Comparison of ENCODE assay signal across 12 cellular contexts in the genomic region with DNA sequence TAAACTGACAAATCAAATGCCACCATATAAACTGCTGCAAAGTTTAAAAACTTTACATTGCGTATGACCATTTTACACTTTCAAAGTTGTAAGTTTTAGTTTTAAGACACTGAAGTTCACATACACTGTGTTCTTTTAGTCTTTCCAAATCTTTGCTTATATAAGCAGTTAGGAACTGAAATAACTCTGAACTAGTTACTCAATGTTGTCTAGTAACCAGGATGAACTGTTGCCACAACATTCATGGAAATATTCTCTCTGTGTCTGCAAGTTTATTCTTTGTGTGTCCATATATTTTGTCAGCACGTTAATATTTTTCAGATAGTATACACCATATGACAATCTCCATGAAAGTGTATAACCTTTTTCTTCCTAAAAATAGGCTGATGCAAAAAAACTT.
DNase-seq lines count a peak whose midpoint lies in the region; ATAC-seq and TF ChIP-seq lines count a peak whose summit lies in the region.
"Had no signal": no experiment of that assay in that cellular context is flagged by ENCODE, and none has a peak within 500 bp of the region (broad histone marks: within the 10 kb centered on the region; RNA-seq: fewer than 3 reads in every experiment).

No MANE protein-coding gene starts in this region.

- DNase-seq in CD1c-positive myeloid dendritic cell (ENCODE audit: extremely low spot score) (peak; percentile 49), ascending aorta (ENCODE audit: low spot score in 2 of 2) (no peak), left ventricle myocardium superior (no peak), retinal pigment epithelial cell (ENCODE audit: low read depth) (peak; percentile 26), RWPE1 (ENCODE audit: low spot score) (no peak), NCI-H524 (lab: John Stamatoyannopoulos, UW) (no peak)
- no peak for DNase-seq in activated effector memory CD4-positive, alpha-beta T cell treated with anti-CD3 and anti-CD28 coated beads, Interleukin-2, amount 50 U/mL, for 16 hours
- DNase-seq: activated naive CD4-positive, alpha-beta T cell treated with anti-CD3 and anti-CD28 coated beads for 36 hours; DMS53; hypothalamus; T-helper 2 cell had no signal

- intact Hi-C loops in ascending aorta (cut with DNase I): loop anchor here (1.0 to 5.0 kb wide), 3 partner anchors 69 to 291 kb away; partner anchors contain the start of gene DUSP6
- intact Hi-C loops in left ventricle myocardium superior (cut with micrococcal nuclease): loop anchor here (10.0 kb wide), 1 partner anchor 99 kb away; the partner anchor contains the start of gene DUSP6

- H3K36me3 ChIP-seq in ascending aorta: no peaks in the 10 kb centered on the region

- CTCF ChIA-PET in RWPE1 (lab: Yijun Ruan, JAX): no interaction called here

- H3K27me3 ChIP-seq in ascending aorta: no peaks in the 10 kb centered on the region

- TF ChIP-seq CTCF in ascending aorta (IDR thresholded peaks at IDR 0.05) (no peak), retinal pigment epithelial cell (conservative IDR thresholded peaks at IDR 0.05; ENCODE audit: low read depth, low read length) (no peak), RWPE1 (conservative IDR thresholded peaks at IDR 0.05; ENCODE audit: low read depth) (no peak)

- peak overlapping the region; percentile 80 to 82 for H3K27ac ChIP-seq in ascending aorta
- H3K27ac ChIP-seq in RWPE1: no peak overlapping the region

- POLR2A ChIA-PET in RWPE1 (lab: Yijun Ruan, JAX; ENCODE audit: low non-redundant PET): no interaction called here

- peak; percentile 92 for ATAC-seq in left ventricle myocardium superior
- no peak for ATAC-seq in GM21423 (IDR thresholded peaks at IDR 0.05; ENCODE audit: unreplicated experiment)

- H3K4me3 ChIP-seq in ascending aorta (peak overlapping the region; percentile 11 to 38), retinal pigment epithelial cell (ENCODE audit: low read length) (no peak overlapping the region)

- H3K4me1 ChIP-seq in ascending aorta: peaks cover 14 to 26% of the 10 kb centered on the region in 2 donors

- H3K9me3 ChIP-seq in ascending aorta: no peaks in the 10 kb centered on the region

Comparison
In these comparisons a context has a peak if more than half of its experiments do, and no peak if none do; other contexts are left out.
1. DNase-seq: peak in CD1c-positive myeloid dendritic cell (single experiment) and retinal pigment epithelial cell (single experiment); none in ascending aorta (0 of 2), left ventricle myocardium superior (single experiment), activated effector memory CD4-positive, alpha-beta T cell treated with anti-CD3 and anti-CD28 coated beads, Interleukin-2, amount 50 U/mL, for 16 hours (single experiment), RWPE1 (single experiment) and NCI-H524 (0 of 2).